In the genomic region with DNA sequence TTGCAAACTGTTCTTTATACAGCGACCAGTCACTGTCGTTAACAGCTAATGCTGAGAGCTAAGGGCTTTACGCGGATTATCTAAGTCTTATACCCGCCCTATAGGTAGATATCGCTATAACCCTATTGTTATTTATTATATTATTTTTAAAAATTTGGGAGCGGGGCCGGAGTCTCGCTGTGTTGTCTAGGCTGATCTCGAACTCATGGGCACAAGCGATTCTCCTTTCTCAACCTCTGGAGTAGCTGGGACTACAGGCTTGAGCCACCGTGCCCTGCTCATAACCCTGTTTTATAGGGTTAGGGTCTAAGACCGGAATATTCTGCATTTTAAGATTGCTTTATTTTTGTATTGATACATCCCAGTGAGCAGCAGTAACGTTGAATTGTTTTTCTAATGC, we compare ENCODE assay signal across 8 cellular contexts. TPM values are rescaled to one million over a fixed set of nuclear protein-coding genes. Genes with fewer than 3 reads are reported as not detected.
A peak's percentile ranks its signal among the peaks of the same experiment; 100 is the strongest.
DNase-seq lines count a peak whose midpoint lies in the region; ATAC-seq and TF ChIP-seq lines count a peak whose summit lies in the region.

No MANE protein-coding gene starts in this region.

- peak overlapping the region; percentile 92 to 100 (median 97) for H3K27ac Mint-ChIP-seq in IgD-negative memory B cell
- peak overlapping the region; percentile 89 to 99 (median 96) for H3K27ac Mint-ChIP-seq in naive thymus-derived CD4-positive, alpha-beta T cell

- DNase-seq in AG09309 (ENCODE audit: low read depth): no peak
- no peak for DNase-seq in colonic mucosa
- DNase-seq in naive thymus-derived CD4-positive, alpha-beta T cell: no peak

- H3K27me3 Mint-ChIP-seq in IgD-negative memory B cell: no peaks in the 10 kb centered on the region
- H3K27me3 Mint-ChIP-seq in naive thymus-derived CD4-positive, alpha-beta T cell: peaks cover 0 to 2% (median 0%) of the 10 kb centered on the region in 5 donors

- intact Hi-C loops in colonic mucosa (cut with DNase I): no loop called here
- intact Hi-C loops in naive thymus-derived CD4-positive, alpha-beta T cell (cut with micrococcal nuclease): loop anchor here in 1 of 2 donors (1.0 to 5.0 kb wide), 4 partner anchors 44 to 411 kb away; a partner anchor contains a TSS

- peak overlapping the region; percentile 93 for H3K27ac ChIP-seq in colonic mucosa
- peak overlapping the region; percentile 82 for H3K27ac ChIP-seq in naive thymus-derived CD4-positive, alpha-beta T cell (ENCODE audit: low read depth, low read length)

- H3K36me3 Mint-ChIP-seq in IgD-negative memory B cell: peaks cover 6% of the 10 kb centered on the region
- H3K36me3 Mint-ChIP-seq in naive thymus-derived CD4-positive, alpha-beta T cell: peaks cover 0 to 20% (median 4%) of the 10 kb centered on the region in 5 donors

- peak overlapping the region; percentile 95 to 100 (median 98) for H3K4me3 Mint-ChIP-seq in IgD-negative memory B cell
- peak overlapping the region; percentile 96 to 100 (median 99) for H3K4me3 Mint-ChIP-seq in naive thymus-derived CD4-positive, alpha-beta T cell

- peak overlapping the region; percentile 91 to 96 for H3K9ac ChIP-seq in colonic mucosa (ENCODE audit: low read depth in 2 of 2, low read length in 2 of 2)

- POLR2A ChIA-PET in naive thymus-derived CD4-positive, alpha-beta T cell (lab: Charles Lee): interaction anchor here (1.6 kb wide), 1 partner anchor 100 kb away, joined by 7 read pairs; a partner anchor contains a TSS

- H3K27me3 ChIP-seq in colonic mucosa: no peaks in the 10 kb centered on the region
- H3K27me3 ChIP-seq in naive thymus-derived CD4-positive, alpha-beta T cell (ENCODE audit: control insufficient read depth in 2 of 2, insufficient read depth in 2 of 2, low read length in 2 of 2): no peaks in the 10 kb centered on the region

- no peak for ATAC-seq in naive thymus-derived CD4-positive, alpha-beta T cell
- ATAC-seq in GM18858 (IDR thresholded peaks at IDR 0.05; ENCODE audit: unreplicated experiment) (no peak), GM21423 (IDR thresholded peaks at IDR 0.05; ENCODE audit: unreplicated experiment) (no peak), HG03196 (IDR thresholded peaks at IDR 0.05; ENCODE audit: unreplicated experiment) (no peak), HG03457 (IDR thresholded peaks at IDR 0.05; ENCODE audit: unreplicated experiment) (no peak)

- H3K9me3 Mint-ChIP-seq in IgD-negative memory B cell: no peaks in the 10 kb centered on the region
- H3K9me3 Mint-ChIP-seq in naive thymus-derived CD4-positive, alpha-beta T cell: peaks cover 0 to 8% (median 0%) of the 10 kb centered on the region in 11 donors

- H3K4me3 ChIP-seq in AG09309 (ENCODE audit: control insufficient read depth, low read depth, low read length) (peak overlapping the region; percentile 86), colonic mucosa (peak overlapping the region; percentile 98)
- peak overlapping the region; percentile 97 for H3K4me3 ChIP-seq in naive thymus-derived CD4-positive, alpha-beta T cell (ENCODE audit: low read length)

- peaks cover 16 to 21% (median 21%) of the 10 kb centered on the region in 3 donors for H3K4me1 Mint-ChIP-seq in IgD-negative memory B cell
- peaks cover 13 to 45% (median 30%) of the 10 kb centered on the region in 7 donors for H3K4me1 Mint-ChIP-seq in naive thymus-derived CD4-positive, alpha-beta T cell

- H3K9me3 ChIP-seq in colonic mucosa: no peaks in the 10 kb centered on the region
- peaks cover 0 to 5% (median 0%) of the 10 kb centered on the region in 3 experiments for H3K9me3 ChIP-seq in naive thymus-derived CD4-positive, alpha-beta T cell (ENCODE audit: control insufficient read depth in 2 of 3, low read length in 3 of 3)

- TF ChIP-seq CTCF in AG09309 (IDR thresholded peaks at IDR 0.05; ENCODE audit: control insufficient read depth, insufficient read depth, low read depth, low read length, missing control alignments): no peak
- TF ChIP-seq CTCF in colonic mucosa (IDR thresholded peaks at IDR 0.05): no peak

- peaks cover 4% of the 10 kb centered on the region for H3K36me3 ChIP-seq in colonic mucosa
- H3K36me3 ChIP-seq in naive thymus-derived CD4-positive, alpha-beta T cell (ENCODE audit: control insufficient read depth in 2 of 3, insufficient read depth in 3 of 3, low read length in 3 of 3): peaks cover 0 to 9% (median 0%) of the 10 kb centered on the region in 3 experiments

- CTCF ChIA-PET in naive thymus-derived CD4-positive, alpha-beta T cell (lab: Charles Lee): no interaction called here

- peaks cover 15% of the 10 kb centered on the region for H3K4me1 ChIP-seq in colonic mucosa
- peaks cover 12 to 22% of the 10 kb centered on the region in 2 donors for H3K4me1 ChIP-seq in naive thymus-derived CD4-positive, alpha-beta T cell (ENCODE audit: control insufficient read depth in 2 of 2, insufficient read depth in 2 of 2, low read length in 2 of 2)

RNA-seq across cellular contexts. Expression of a gene that starts 24.7 kb away (rescaled TPM):
- 67.5 TPM for polyA plus RNA-seq in IgD-negative memory B cell
- total RNA-seq in colonic mucosa: 10 to 100 TPM; 24.5 to 28.5 TPM
- total RNA-seq in naive thymus-derived CD4-positive, alpha-beta T cell: 10 to 100 TPM; 26.7 to 50.3 (median 40.7) TPM
- polyA plus RNA-seq in naive thymus-derived CD4-positive, alpha-beta T cell: 10 to 100 TPM; 19.4 to 31.5 TPM

RNA-seq across cellular contexts. Expression of a gene that starts 46.0 kb away (rescaled TPM):
- polyA plus RNA-seq in IgD-negative memory B cell: 9.4 TPM
- 1 to 10 TPM; 2.2 to 5.5 TPM for total RNA-seq in colonic mucosa
- 1 to 10 TPM in 4 of 5 experiments, under 1 TPM in 1; 0.12 to 4.1 (median 1.3) TPM for total RNA-seq in naive thymus-derived CD4-positive, alpha-beta T cell
- polyA plus RNA-seq in naive thymus-derived CD4-positive, alpha-beta T cell: 10 to 100 TPM; 12.2 to 20.8 TPM

RNA-seq across cellular contexts. Expression of a gene that starts 50.1 kb away (rescaled TPM):
- polyA plus RNA-seq in IgD-negative memory B cell: 1.1 TPM
- 1 to 10 TPM; 3.2 to 8.0 TPM for total RNA-seq in colonic mucosa
- total RNA-seq in naive thymus-derived CD4-positive, alpha-beta T cell: 1 to 10 TPM in 1 of 5 experiments, under 1 TPM in 1, not detected in 3; 0.48 to 2.8 TPM
- polyA plus RNA-seq in naive thymus-derived CD4-positive, alpha-beta T cell: under 1 TPM in 1 of 2 donors, not detected in 1; 0.22 TPM

RNA-seq across cellular contexts. Expression of a gene that starts 54.6 kb away (rescaled TPM):
- 0.93 TPM for polyA plus RNA-seq in IgD-negative memory B cell
- 1 to 10 TPM; 1.6 to 3.4 TPM for total RNA-seq in colonic mucosa
- total RNA-seq in naive thymus-derived CD4-positive, alpha-beta T cell: 10 to 100 TPM; 10.1 to 13.9 (median 11.2) TPM
- polyA plus RNA-seq in naive thymus-derived CD4-positive, alpha-beta T cell: under 1 TPM; 0.14 to 0.51 TPM
